In the genomic region with DNA sequence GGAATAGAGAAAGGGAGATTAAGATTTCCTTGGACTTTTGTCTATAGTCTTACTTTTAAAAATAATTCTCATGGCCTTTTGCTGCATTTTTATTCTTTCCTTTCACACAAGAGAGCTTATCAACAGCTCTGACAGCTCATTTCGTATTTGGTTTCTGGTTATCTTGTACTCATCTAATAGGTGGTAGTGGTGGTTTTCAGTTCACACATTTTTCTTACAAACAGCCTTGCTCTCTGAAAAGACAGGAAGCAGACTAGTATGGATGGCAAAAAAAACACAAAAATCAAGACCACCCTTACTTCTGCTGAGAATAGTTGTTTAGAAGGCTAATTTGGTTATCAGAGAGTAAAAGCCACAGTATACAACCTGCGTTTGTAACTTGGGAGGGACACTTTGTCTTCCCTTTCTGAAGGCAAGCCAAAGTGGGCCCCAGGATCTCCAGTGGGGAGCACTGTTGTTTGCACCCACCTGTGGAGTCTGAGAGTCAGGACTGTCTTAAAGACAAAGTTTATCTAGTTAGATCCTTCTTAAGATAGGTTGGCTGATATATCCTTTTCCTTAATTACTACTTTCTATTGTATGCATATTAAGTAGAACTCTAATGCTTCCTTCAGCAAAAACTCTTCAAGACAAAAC, we compare ENCODE assay signal across 9 cellular contexts.
DNase-seq lines count a peak whose midpoint lies in the region; ATAC-seq and TF ChIP-seq lines count a peak whose summit lies in the region.
"Had no signal": no experiment of that assay in that cellular context is flagged by ENCODE, and none has a peak within 500 bp of the region (broad histone marks: within the 10 kb centered on the region; RNA-seq: fewer than 3 reads in every experiment).

No MANE protein-coding gene starts in this region.

- H4K8ac ChIP-seq in trophoblast cell (ENCODE audit: low read depth, low read length) = no peak overlapping the region

- ATAC-seq in GM18907 (IDR thresholded peaks at IDR 0.05; ENCODE audit: unreplicated experiment) (peak; percentile 72), HG02623 (IDR thresholded peaks at IDR 0.05; ENCODE audit: unreplicated experiment) (peak; percentile 49)

- no peak overlapping the region for H2AK5ac ChIP-seq in trophoblast cell (ENCODE audit: low read length)

- H2AFZ ChIP-seq in trophoblast cell (ENCODE audit: insufficient read depth, low read length, poor library complexity) = no peak overlapping the region
- H2AFZ ChIP-seq in hepatocyte = no peak overlapping the region

- H3K4me2 ChIP-seq in trophoblast cell (ENCODE audit: low read length) = no peak overlapping the region
- H3K4me2 ChIP-seq in hepatocyte = no peak overlapping the region

- no peaks in the 10 kb centered on the region for H3K9me2 ChIP-seq in hepatocyte (replicated peaks; ENCODE audit: insufficient read depth)

- H3K4me3 ChIP-seq in trophoblast cell (ENCODE audit: low read depth, low read length) (no peak overlapping the region), hepatocyte (no peak overlapping the region), breast epithelium (no peak overlapping the region)

- H4K12ac ChIP-seq in trophoblast cell (ENCODE audit: low read depth, low read length) = no peak overlapping the region

- peaks cover 16% of the 10 kb centered on the region for H3K36me3 Mint-ChIP-seq in T-helper 1 cell treated with Interleukin-12 subunit alpha and Interleukin-12 subunit beta and Interleukin-4 antibody, amounts not matched to agents 30 μg/mL and 1 μg/mL, for 36 hours (ENCODE audit: low read depth)

- intact Hi-C loops in breast epithelium (cut with DNase I; ENCODE audit: low total_unique reads) = no loop called here

- H3K36me3 ChIP-seq in trophoblast cell (ENCODE audit: control insufficient read depth in 1 of 2, insufficient read depth in 2 of 2, low read length in 2 of 2) (no peaks in the 10 kb centered on the region), hepatocyte (replicated peaks; ENCODE audit: insufficient read depth, low read depth) (no peaks in the 10 kb centered on the region), breast epithelium (no peaks in the 10 kb centered on the region)

- H3K4me3 Mint-ChIP-seq in T-helper 1 cell treated with Interleukin-12 subunit alpha and Interleukin-12 subunit beta and Interleukin-4 antibody, amounts not matched to agents 30 μg/mL and 1 μg/mL, for 36 hours = peak overlapping the region; percentile 76

- TF ChIP-seq CTCF in hepatocyte (IDR thresholded peaks at IDR 0.05; ENCODE audit: poor library complexity) = no peak
- no peak for TF ChIP-seq CTCF in breast epithelium (IDR thresholded peaks at IDR 0.05)

- DNase-seq in trophoblast cell = no peak
- no peak for DNase-seq in effector CD8-positive, alpha-beta T cell (lab: John Stamatoyannopoulos, UW)
- no peak for DNase-seq in hippocampal formation (lab: John Stamatoyannopoulos, UW)
- no peak for DNase-seq in hepatocyte (ENCODE audit: low spot score)
- DNase-seq in breast epithelium (ENCODE audit: low spot score in 2 of 2) = no peak
- DNase-seq: amniotic stem cell had no signal

- H3K18ac ChIP-seq in trophoblast cell (ENCODE audit: low read length) = no peak overlapping the region

- H3K23ac ChIP-seq in trophoblast cell (ENCODE audit: low read length) = no peak overlapping the region

- no peak overlapping the region for H3K4ac ChIP-seq in trophoblast cell (ENCODE audit: low read depth, low read length)

- H2BK12ac ChIP-seq in trophoblast cell (ENCODE audit: low read length) = no peak overlapping the region

- TF ChIP-seq POLR2A in breast epithelium (IDR thresholded peaks at IDR 0.05) = no peak

- no peak overlapping the region for H2BK5ac ChIP-seq in trophoblast cell (ENCODE audit: low read depth, low read length, poor library complexity)

- H4K20me1 ChIP-seq in hepatocyte (ENCODE audit: insufficient read depth, poor library complexity, severe bottlenecking) = no peaks in the 10 kb centered on the region

- peaks cover 7% of the 10 kb centered on the region for H3K79me1 ChIP-seq in trophoblast cell (ENCODE audit: low read length)

- H3K27ac ChIP-seq in trophoblast cell (ENCODE audit: low read depth, low read length) (peak overlapping the region; percentile 17), hepatocyte (no peak overlapping the region), breast epithelium (no peak overlapping the region)

- H3K79me2 ChIP-seq in trophoblast cell (ENCODE audit: control insufficient read depth, insufficient read depth, low read length, poor library complexity) (peaks cover 6% of the 10 kb centered on the region), hepatocyte (peaks cover 40% of the 10 kb centered on the region)

- H3K27me3 Mint-ChIP-seq in T-helper 1 cell treated with Interleukin-12 subunit alpha and Interleukin-12 subunit beta and Interleukin-4 antibody, amounts not matched to agents 30 μg/mL and 1 μg/mL, for 36 hours (ENCODE audit: low read depth) = no peaks in the 10 kb centered on the region

- H3K4me1 Mint-ChIP-seq in T-helper 1 cell treated with Interleukin-12 subunit alpha and Interleukin-12 subunit beta and Interleukin-4 antibody, amounts not matched to agents 30 μg/mL and 1 μg/mL, for 36 hours (ENCODE audit: low read depth) = peaks cover 85% of the 10 kb centered on the region

- H3K27me3 ChIP-seq in trophoblast cell (ENCODE audit: insufficient read depth, low read length) = no peaks in the 10 kb centered on the region
- no peaks in the 10 kb centered on the region for H3K27me3 ChIP-seq in hepatocyte
- no peaks in the 10 kb centered on the region for H3K27me3 ChIP-seq in breast epithelium

- H3K9me3 ChIP-seq in trophoblast cell (ENCODE audit: insufficient read depth, low read depth, low read length) (no peaks in the 10 kb centered on the region), hepatocyte (ENCODE audit: low read depth) (no peaks in the 10 kb centered on the region), breast epithelium (no peaks in the 10 kb centered on the region)

- peaks cover 23 to 25% of the 10 kb centered on the region in 2 experiments for H3K4me1 ChIP-seq in trophoblast cell (ENCODE audit: control insufficient read depth in 1 of 2, insufficient read depth in 2 of 2, low read length in 2 of 2)
- H3K4me1 ChIP-seq in hepatocyte (ENCODE audit: insufficient read depth) = peaks cover 9% of the 10 kb centered on the region
- peaks cover 0 to under 1% of the 10 kb centered on the region in 2 donors for H3K4me1 ChIP-seq in breast epithelium

- peak overlapping the region; percentile 39 for H4K91ac ChIP-seq in trophoblast cell (ENCODE audit: low read depth, low read length)

- H3K9ac ChIP-seq in trophoblast cell (ENCODE audit: low read length) = no peak overlapping the region

- no peak overlapping the region for H3K14ac ChIP-seq in trophoblast cell (ENCODE audit: low read length)

- no peaks in the 10 kb centered on the region for H3K9me3 Mint-ChIP-seq in T-helper 1 cell treated with Interleukin-12 subunit alpha and Interleukin-12 subunit beta and Interleukin-4 antibody, amounts not matched to agents 30 μg/mL and 1 μg/mL, for 36 hours

- no CpG with 5 or more reads among the region's 2 CpGs for WGBS in trophoblast cell (ENCODE audit: extremely low coverage, insufficient coverage, insufficient read length)
- WGBS in hepatocyte (ENCODE audit: low lambda C conversion rate, missing lambda C conversion rate) = 60% methylated on average over 2 of the region's 2 CpGs

- H2BK120ac ChIP-seq in trophoblast cell (ENCODE audit: insufficient read depth, low read length, poor library complexity) = no peak overlapping the region

- H3K27ac Mint-ChIP-seq in T-helper 1 cell treated with Interleukin-12 subunit alpha and Interleukin-12 subunit beta and Interleukin-4 antibody, amounts not matched to agents 30 μg/mL and 1 μg/mL, for 36 hours = peak overlapping the region; percentile 94
